ENCODE assay signal across 32 cellular contexts in the genomic region with DNA sequence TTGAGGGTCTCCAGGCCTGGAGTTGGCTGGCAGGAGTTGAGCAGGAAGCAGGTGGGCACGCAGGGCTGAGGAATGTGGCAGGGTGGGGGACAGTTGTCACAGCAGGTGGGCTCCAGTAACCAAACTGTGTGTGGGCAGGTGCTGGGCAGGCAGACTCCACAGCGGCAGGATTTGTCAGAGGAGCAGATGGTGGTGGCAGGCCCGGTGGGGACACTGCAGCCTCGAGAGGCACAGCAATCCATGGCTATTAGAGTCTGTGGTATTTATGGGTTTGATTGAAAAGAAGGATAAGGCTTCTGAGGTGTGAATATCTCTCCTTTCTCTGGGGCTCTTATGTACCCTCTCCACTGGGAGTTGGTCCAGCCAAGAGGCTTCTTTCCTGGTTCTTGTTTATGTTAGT. TPM values are rescaled to one million over a fixed set of nuclear protein-coding genes. Genes with fewer than 3 reads are reported as not detected.
DNase-seq lines count a peak whose midpoint lies in the region; ATAC-seq lines count a peak whose summit lies in the region.
"Had no signal": no experiment of that assay in that cellular context is flagged by ENCODE, and none has a peak within 500 bp of the region (broad histone marks: within the 10 kb centered on the region; RNA-seq: fewer than 3 reads in every experiment).

A gene (minus strand): TSS at position 309 of the 400 bp plus-strand sequence. CDS start 67 bp downstream, at position 242.

- CTCF ChIA-PET in activated CD4-positive, alpha-beta T cell treated with anti-CD3 and anti-CD28 coated beads for 36 hours (lab: Charles Lee): no interaction called here

- H3K27me3 Mint-ChIP-seq in activated CD4-positive, alpha-beta T cell treated with anti-CD3 and anti-CD28 coated beads for 36 hours: peaks cover 29% of the 10 kb centered on the region

- H3K36me3 Mint-ChIP-seq in activated CD4-positive, alpha-beta T cell treated with anti-CD3 and anti-CD28 coated beads for 36 hours (ENCODE audit: low read depth): no peaks in the 10 kb centered on the region
- H3K36me3 Mint-ChIP-seq: CD4-positive, CD25-positive, alpha-beta regulatory T cell; natural killer cell treated with Interleukin-12 subunit alpha and Interleukin-12 subunit beta and Interleukin-15 and Interleukin-18, amount 100 ng/mL, for 72 hours had no signal

- H3K27ac Mint-ChIP-seq in activated CD4-positive, alpha-beta T cell treated with anti-CD3 and anti-CD28 coated beads for 36 hours: no peak within 1 kb of the TSS
- H3K27ac Mint-ChIP-seq: activated CD4-positive, alpha-beta memory T cell treated with anti-CD3 and anti-CD28 coated beads, Interleukin-2, amount 10 ng/mL, durations not matched to agents 7 days and 5 days; activated T-helper 17 cell treated with anti-CD3 and anti-CD28 coated beads, Interleukin-2, amount 50 U/mL, for 72 hours; natural killer cell treated with Interleukin-12 subunit alpha and Interleukin-12 subunit beta and Interleukin-15 and Interleukin-18, amount 100 ng/mL, for 72 hours had no signal

- DNase-seq in NCI-H82 (lab: John Stamatoyannopoulos, UW) (peak; percentile 14), NCI-H82 treated with DMSO at 0.1 percent for 48 hours (lab: John Stamatoyannopoulos, UW; ENCODE audit: unreplicated experiment) (no peak), NCI-H1930 (lab: John Stamatoyannopoulos, UW) (peak; percentile 81 to 90), SW480 (ENCODE audit: low spot score) (peak; percentile 53), cerebellar nuclear complex (lab: John Stamatoyannopoulos, UW) (no peak)
- DNase-seq in activated CD4-positive, alpha-beta T cell treated with anti-CD3 and anti-CD28 coated beads for 36 hours: no peak
- DNase-seq: activated CD4-positive, alpha-beta memory T cell treated with anti-CD3 and anti-CD28 coated beads, Interleukin-2, amount 10 ng/mL, durations not matched to agents 7 days and 5 days; activated CD4-positive, CD25-positive, alpha-beta regulatory T cell treated with anti-CD3 and anti-CD28 coated beads, Interleukin-2, amount 50 U/mL, for 72 hours; activated naive CD4-positive, alpha-beta T cell treated with anti-CD3 and anti-CD28 coated beads, Interleukin-2, amount 50 U/mL, for 16 hours; CD4-positive, CD25-positive, alpha-beta regulatory T cell; effector memory CD4-positive, alpha-beta T cell; erythroblast; HCEC 1CT; heart left ventricle; KBM-7; lower lobe of right lung; NCI-H187; NCI-H345; pancreas; stimulated activated CD4-positive, alpha-beta T cell treated with anti-CD3 and anti-CD28 coated beads, Interleukin-1b, Interleukin-23, amount 100 ng/mL, for 48 hours; stimulated activated CD8-positive, alpha-beta memory T cell treated with anti-CD3 and anti-CD28 coated beads, Interleukin-4, amount 100 ng/mL, for 48 hours; stomach; tibial artery had no signal

- POLR2A ChIA-PET in activated CD4-positive, alpha-beta T cell treated with anti-CD3 and anti-CD28 coated beads for 36 hours (lab: Charles Lee): no interaction called here

- H3K4me1 Mint-ChIP-seq in activated CD4-positive, alpha-beta T cell treated with anti-CD3 and anti-CD28 coated beads for 36 hours: no peaks in the 10 kb centered on the region
- H3K4me1 Mint-ChIP-seq: activated CD4-positive, alpha-beta memory T cell treated with anti-CD3 and anti-CD28 coated beads, Interleukin-2, amount 10 ng/mL, durations not matched to agents 7 days and 5 days; activated T-helper 17 cell treated with anti-CD3 and anti-CD28 coated beads, Interleukin-2, amount 50 U/mL, for 72 hours; CD4-positive, CD25-positive, alpha-beta regulatory T cell had no signal

- no peaks in the 10 kb centered on the region for H3K9me3 Mint-ChIP-seq in activated CD4-positive, alpha-beta T cell treated with anti-CD3 and anti-CD28 coated beads for 36 hours (ENCODE audit: low read depth)
- H3K9me3 Mint-ChIP-seq: activated CD4-positive, alpha-beta memory T cell treated with anti-CD3 and anti-CD28 coated beads, Interleukin-2, amount 10 ng/mL, durations not matched to agents 7 days and 5 days; activated T-helper 17 cell treated with anti-CD3 and anti-CD28 coated beads, Interleukin-2, amount 50 U/mL, for 72 hours; natural killer cell treated with Interleukin-12 subunit alpha and Interleukin-12 subunit beta and Interleukin-15 and Interleukin-18, amount 100 ng/mL, for 72 hours had no signal

- ATAC-seq in GM21825 (IDR thresholded peaks at IDR 0.05; ENCODE audit: unreplicated experiment): no peak
- no peak for ATAC-seq in activated CD4-positive, alpha-beta T cell treated with anti-CD3 and anti-CD28 coated beads for 36 hours
- ATAC-seq in HG03196 (IDR thresholded peaks at IDR 0.05; ENCODE audit: unreplicated experiment): no peak
- ATAC-seq: activated T-helper 17 cell treated with anti-CD3 and anti-CD28 coated beads, Interleukin-2, amount 50 U/mL, for 72 hours; heart left ventricle; lower lobe of right lung; Panc1; pancreas had no signal

- intact Hi-C loops in activated CD4-positive, alpha-beta T cell treated with anti-CD3 and anti-CD28 coated beads for 36 hours (cut with DNase I, micrococcal nuclease): no loop called here

- H3K4me3 Mint-ChIP-seq in activated CD4-positive, alpha-beta T cell treated with anti-CD3 and anti-CD28 coated beads for 36 hours: no peak within 1 kb of the TSS
- H3K4me3 Mint-ChIP-seq: activated CD4-positive, alpha-beta memory T cell treated with anti-CD3 and anti-CD28 coated beads, Interleukin-2, amount 10 ng/mL, durations not matched to agents 7 days and 5 days; activated T-helper 17 cell treated with anti-CD3 and anti-CD28 coated beads, Interleukin-2, amount 50 U/mL, for 72 hours; CD4-positive, CD25-positive, alpha-beta regulatory T cell; natural killer cell treated with Interleukin-12 subunit alpha and Interleukin-12 subunit beta and Interleukin-15 and Interleukin-18, amount 100 ng/mL, for 72 hours had no signal

RNA-seq across cellular contexts. Expression of the gene that starts here (rescaled TPM):
- total RNA-seq in activated CD4-positive, alpha-beta T cell treated with anti-CD3 and anti-CD28 coated beads for 36 hours: not detected
- total RNA-seq: activated CD4-positive, alpha-beta memory T cell treated with anti-CD3 and anti-CD28 coated beads, Interleukin-2, amount 10 ng/mL, durations not matched to agents 7 days and 5 days; activated T-helper 17 cell treated with anti-CD3 and anti-CD28 coated beads, Interleukin-2, amount 50 U/mL, for 72 hours; CD4-positive, CD25-positive, alpha-beta regulatory T cell; fibroblast of villous mesenchyme; heart left ventricle; lower lobe of right lung; natural killer cell treated with Interleukin-12 subunit alpha and Interleukin-12 subunit beta and Interleukin-15 and Interleukin-18, amount 100 ng/mL, for 72 hours; pancreas; SJSA1; smooth muscle cell; stomach; T-helper 1 cell treated with Interleukin-12 subunit alpha and Interleukin-12 subunit beta and Interleukin-4 antibody, amounts not matched to agents 30 ng/mL and 1 ng/mL, for 36 hours had no signal

Comparison
In these comparisons a context has a peak if more than half of its experiments do, and no peak if none do; other contexts are left out.
1. DNase-seq: peak in NCI-H82 (single experiment), NCI-H1930 (2 of 2) and SW480 (single experiment); none in NCI-H82 treated with DMSO at 0.1 percent for 48 hours (single experiment), activated CD4-positive, alpha-beta T cell treated with anti-CD3 and anti-CD28 coated beads for 36 hours (single experiment) and cerebellar nuclear complex (0 of 2).